In genomic region chr3:101544181-101544850, GRCh38 we compare ENCODE assay signal across 16 cellular contexts. TPM values are rescaled to one million over a fixed set of nuclear protein-coding genes. Genes with fewer than 3 reads are reported as not detected.
DNase-seq lines count a peak whose midpoint lies in the region; ATAC-seq, FAIRE-seq and TF ChIP-seq lines count a peak whose summit lies in the region.
"Had no signal": no experiment of that assay in that cellular context is flagged by ENCODE, and none has a peak within 500 bp of the region (broad histone marks: within the 10 kb centered on the region; RNA-seq: fewer than 3 reads in every experiment).

No MANE protein-coding gene starts in this region.

- H3K27me3 ChIP-seq in BE2C (no peaks in the 10 kb centered on the region), WERI-Rb-1 (ENCODE audit: insufficient read depth, low read depth, severe bottlenecking) (no peaks in the 10 kb centered on the region), H1 (replicated peaks in 1 of 4; ENCODE audit: control insufficient read depth in 3 of 4, extremely low read depth in 1 of 4, insufficient read depth in 3 of 4, low read length in 3 of 4) (no peaks in the 10 kb centered on the region), dorsolateral prefrontal cortex (peaks cover 0 to 7% (median 0%) of the 10 kb centered on the region in 45 donors)
- H3K27me3 ChIP-seq in CD8-positive, alpha-beta T cell (ENCODE audit: insufficient read depth, low read length): no peaks in the 10 kb centered on the region
- H3K27me3 ChIP-seq: ovary, suprapubic skin had no signal

- no peaks in the 10 kb centered on the region for H3K79me2 ChIP-seq in H1 (ENCODE audit: control insufficient read depth in 1 of 2, insufficient read depth in 2 of 2, low read length in 2 of 2)

- H3K14ac ChIP-seq in H1 (ENCODE audit: insufficient read length): no peak overlapping the region

- H3K4me1 Mint-ChIP-seq in CD8-positive, alpha-beta T cell (ENCODE audit: low read depth): peaks cover 33% of the 10 kb centered on the region

- intact Hi-C loops in CD8-positive, alpha-beta T cell (cut with DNase I, micrococcal nuclease): no loop called here
- intact Hi-C loops in dorsolateral prefrontal cortex (cut with DNase I): no loop called here

- FAIRE-seq in H1 (lab: Jason Lieb, UNC): no peak
- no peak for FAIRE-seq in H54 (lab: Jason Lieb, UNC)

- H3K4me1 ChIP-seq in BE2C: no peaks in the 10 kb centered on the region
- peaks cover 31% of the 10 kb centered on the region for H3K4me1 ChIP-seq in CD8-positive, alpha-beta T cell (ENCODE audit: insufficient read depth, low read length)
- peaks cover 0 to 7% (median 2%) of the 10 kb centered on the region in 4 experiments; a peak in 2 of 7 replicates for H3K4me1 ChIP-seq in H1 (replicated peaks in 1 of 4; ENCODE audit: control insufficient read depth in 3 of 4, insufficient read depth in 4 of 4, low read length in 3 of 4)
- H3K4me1 ChIP-seq: suprapubic skin had no signal

- H4K20me1 ChIP-seq in H1 (replicated peaks in 1 of 2; ENCODE audit: control insufficient read depth in 1 of 2, insufficient read depth in 2 of 2, low read length in 2 of 2): no peaks in the 10 kb centered on the region

- H2BK120ac ChIP-seq in H1 (replicated peaks; ENCODE audit: low read depth, low read length): no peak overlapping the region

- CTCF ChIA-PET in CD8-positive, alpha-beta T cell (lab: Charles Lee): interaction anchor here (0.6 to 1.5 kb wide), 2 partner anchors 14 to 31 kb away, joined by 3 to 5 read pairs; partner anchors contain the start of gene SENP7
- CTCF ChIA-PET in H1 (lab: Charles Lee; ENCODE audit: partially characterized antibody): interaction anchor here (0.6 to 1.7 kb wide), 6 partner anchors 9 to 389 kb away, joined by 3 to 5 read pairs (median 4); partner anchors contain the start of gene TRMT10C

- H3K36me3 Mint-ChIP-seq in CD8-positive, alpha-beta T cell: no peaks in the 10 kb centered on the region

- TF ChIP-seq POLR2A in H1 (IDR thresholded peaks at IDR 0.05; ENCODE audit: control extremely low read depth in 1 of 2, low read depth in 2 of 2, low read length in 2 of 2) (no peak), H54 (IDR thresholded peaks at IDR 0.05; ENCODE audit: low read depth, low read length) (no peak)

- WGBS in H1 (ENCODE audit: extremely low coverage in 1 of 2, insufficient coverage in 1 of 2, insufficient read length in 1 of 2, insufficient replicate concordance in 2 of 2, low coverage in 1 of 2, low lambda C conversion rate in 2 of 2, missing lambda C conversion rate in 1 of 2), 2 experiments: 73% methylated on average over 1 of the region's 1 CpG; no CpG with 5 or more reads in 1 of the 2 experiments

- H3K4ac ChIP-seq in H1 (replicated peaks; ENCODE audit: insufficient read length, low read depth, low read length): no peak overlapping the region

- peak overlapping the region; percentile 81 for H3K27ac Mint-ChIP-seq in CD8-positive, alpha-beta T cell

- H2AFZ ChIP-seq in H1 (ENCODE audit: low read length): no peak overlapping the region

- no peak overlapping the region for H3K4me3 ChIP-seq in BE2C (ENCODE audit: low read depth, low read length)
- H3K4me3 ChIP-seq in CD8-positive, alpha-beta T cell (ENCODE audit: low read depth, low read length): no peak overlapping the region
- H3K4me3 ChIP-seq in WERI-Rb-1 (ENCODE audit: low read depth, low read length): no peak overlapping the region
- no peak overlapping the region for H3K4me3 ChIP-seq in H1 (ENCODE audit: extremely low read depth in 1 of 4, insufficient read depth in 2 of 4, low read depth in 3 of 4, low read length in 4 of 4)
- no peak overlapping the region for H3K4me3 ChIP-seq in dorsolateral prefrontal cortex
- H3K4me3 ChIP-seq: ovary, suprapubic skin had no signal

- H4K8ac ChIP-seq in H1 (ENCODE audit: extremely low read depth, insufficient read depth, low read length): no peak overlapping the region

- no peak overlapping the region for H3K23ac ChIP-seq in H1 (ENCODE audit: insufficient read length)

- H2AK5ac ChIP-seq in H1 (ENCODE audit: low read depth, low read length): no peak overlapping the region

- DNase-seq in BE2C (no peak), WERI-Rb-1 (no peak), H1 (ENCODE audit: low read depth in 1 of 2, low spot score in 2 of 2) (no peak), H54 (ENCODE audit: insufficient read length, low spot score) (no peak), NCI-H187 (lab: John Stamatoyannopoulos, UW) (no peak), dorsolateral prefrontal cortex (no peak)
- DNase-seq in CD8-positive, alpha-beta T cell: no peak
- DNase-seq: activated CD4-positive, CD25-positive, alpha-beta regulatory T cell treated with anti-CD3 and anti-CD28 coated beads, Interleukin-2, amount 50 U/mL, for 72 hours; GF-D8; H7; NCI-H2029 treated with DMSO at 0.1 percent for 48 hours; ovary; SK-N-SH; stimulated activated CD4-positive, alpha-beta T cell treated with anti-CD3 and anti-CD28 coated beads, Interleukin-12 subunit alpha, Interleukin-12 subunit beta, amount 100 ng/mL, for 4 hours had no signal

- H3K9me3 Mint-ChIP-seq in CD8-positive, alpha-beta T cell: peaks cover 3% of the 10 kb centered on the region

- no peaks in the 10 kb centered on the region for H3K23me2 ChIP-seq in H1 (ENCODE audit: low read depth, low read length)

- POLR2A ChIA-PET in CD8-positive, alpha-beta T cell (lab: Charles Lee): interaction anchor here (0.7 to 1.9 kb wide), 4 partner anchors 16 to 33 kb away, joined by 3 to 11 read pairs (median 7); partner anchors contain the start of gene SENP7
- POLR2A ChIA-PET in H1 (lab: Charles Lee; ENCODE audit: partially characterized antibody): no interaction called here

- H2BK20ac ChIP-seq in H1 (ENCODE audit: low read length): no peak overlapping the region

- H3K9me3 ChIP-seq in BE2C (no peaks in the 10 kb centered on the region; the same call in 1 of the 2 replicates), WERI-Rb-1 (ENCODE audit: severe bottlenecking) (no peaks in the 10 kb centered on the region), H1 (ENCODE audit: insufficient read depth in 2 of 2, low read depth in 1 of 2, low read length in 1 of 2) (peaks cover 10 to 19% of the 10 kb centered on the region in 2 experiments; a peak in 3 of 4 replicates)
- H3K9me3 ChIP-seq in CD8-positive, alpha-beta T cell (ENCODE audit: low read length): no peaks in the 10 kb centered on the region
- H3K9me3 ChIP-seq: ovary, SK-N-SH, suprapubic skin had no signal

- H3K9ac ChIP-seq in H1 (replicated peaks in 1 of 4; ENCODE audit: extremely low read depth in 1 of 4, low read depth in 3 of 4, low read length in 3 of 4): no peak overlapping the region
- H3K9ac ChIP-seq: SK-N-SH had no signal

- no peak overlapping the region for H2BK12ac ChIP-seq in H1 (ENCODE audit: low read depth, low read length)

- no peak overlapping the region for H2BK5ac ChIP-seq in H1 (ENCODE audit: low read depth, low read length)

- H3K56ac ChIP-seq in H1 (replicated peaks; ENCODE audit: insufficient read length, low read depth, low read length): no peak overlapping the region

- H3K27me3 Mint-ChIP-seq in CD8-positive, alpha-beta T cell (ENCODE audit: low read depth): no peaks in the 10 kb centered on the region

- ATAC-seq in CD8-positive, alpha-beta T cell: peak; percentile 65
- ATAC-seq in GM18907 (IDR thresholded peaks at IDR 0.05; ENCODE audit: unreplicated experiment): no peak

- TF ChIP-seq EP300 in H1 (IDR thresholded peaks at IDR 0.05; ENCODE audit: borderline replicate concordance in 1 of 2, low read depth in 2 of 2, low read length in 2 of 2): no peak

- no peak overlapping the region for H3K4me2 ChIP-seq in H1 (ENCODE audit: insufficient read depth in 1 of 2, low read depth in 2 of 2, low read length in 2 of 2)
- H3K4me2 ChIP-seq: SK-N-SH had no signal

- H3K4me3 Mint-ChIP-seq in CD8-positive, alpha-beta T cell: peak overlapping the region; percentile 0

- no peak overlapping the region for H4K91ac ChIP-seq in H1 (replicated peaks; ENCODE audit: insufficient read length, low read length)

- H2BK15ac ChIP-seq in H1 (ENCODE audit: low read length): no peak overlapping the region

- no peak overlapping the region for H4K5ac ChIP-seq in H1 (ENCODE audit: insufficient read length, low read depth, low read length)

- H3K36me3 ChIP-seq in BE2C: no peaks in the 10 kb centered on the region
- H3K36me3 ChIP-seq in CD8-positive, alpha-beta T cell (ENCODE audit: insufficient read depth, low read length): no peaks in the 10 kb centered on the region
- no peaks in the 10 kb centered on the region for H3K36me3 ChIP-seq in WERI-Rb-1
- H3K36me3 ChIP-seq in H1 (ENCODE audit: control insufficient read depth in 2 of 4, insufficient read depth in 4 of 4, low read length in 3 of 4): no peaks in the 10 kb centered on the region
- H3K36me3 ChIP-seq: ovary, suprapubic skin had no signal

- TF ChIP-seq CTCF in BE2C (IDR thresholded peaks at IDR 0.05; ENCODE audit: low read depth, low read length): peak; percentile 21; the same call in 1 of the 2 replicates
- no peak for TF ChIP-seq CTCF in CD8-positive, alpha-beta T cell (IDR thresholded peaks at IDR 0.05)
- TF ChIP-seq CTCF in WERI-Rb-1 (IDR thresholded peaks at IDR 0.05; ENCODE audit: low read depth, low read length): 0 out of 2 replicates have a peak, but pooled peaks have one; percentile 7
- TF ChIP-seq CTCF in H1 (IDR thresholded peaks at IDR 0.05; ENCODE audit: control extremely low read depth in 1 of 3, insufficient read depth in 1 of 3, low read depth in 1 of 3, low read length in 3 of 3): peak in 2 of 3 experiments; percentile 11 to 29; a peak in 2 of 4 replicates
- TF ChIP-seq CTCF in dorsolateral prefrontal cortex (IDR thresholded peaks at IDR 0.05 in 54 of 56, conservative IDR thresholded peaks at IDR 0.05 in 2 of 56; ENCODE audit: low read depth in 1 of 56, partially characterized antibody in 56 of 56): no peak

- no peak overlapping the region for H3K27ac ChIP-seq in CD8-positive, alpha-beta T cell (ENCODE audit: low read depth, low read length)
- H3K27ac ChIP-seq in WERI-Rb-1: no peak overlapping the region
- no peak overlapping the region for H3K27ac ChIP-seq in H1 (ENCODE audit: low read depth, low read length)
- no peak overlapping the region for H3K27ac ChIP-seq in dorsolateral prefrontal cortex
- H3K27ac ChIP-seq: ovary, suprapubic skin had no signal

- peak; percentile 46 to 57 for TF ChIP-seq RAD21 in H1 (IDR thresholded peaks at IDR 0.05 in 1 of 2, conservative IDR thresholded peaks at IDR 0.05 in 1 of 2; ENCODE audit: low read depth in 2 of 2, low read length in 2 of 2)

- no peak overlapping the region for H3K18ac ChIP-seq in H1 (ENCODE audit: extremely low read depth, low read length)

- no peaks in the 10 kb centered on the region for H3K79me1 ChIP-seq in H1 (ENCODE audit: low read depth, low read length)

RNA-seq across cellular contexts. Expression of gene TRMT10C, which starts 17.4 kb away (rescaled TPM):
- polyA plus RNA-seq in BE2C (2012; ENCODE audit: insufficient read depth, insufficient read length, low read depth): 63.4 TPM
- total RNA-seq in CD8-positive, alpha-beta T cell: 10 to 100 TPM; 41.5 to 44.0 TPM
- total RNA-seq in H1 (2021; fragmentation: NEBNext Ultra II Directional; extraction: Animal tissue kit (Norgen Biotek cat#: 25700)): 49.4 and 55.9 TPM in 2 replicates
- polyA plus RNA-seq in H1 (2011; rRNA removed): 22.3 and 27.4 TPM in 2 replicates
- 26.7 TPM for polyA plus RNA-seq in H1 (2011; cell fraction: cytosol; rRNA removed)
- polyA plus RNA-seq in H1 (2011; cell fraction: nucleus; rRNA removed): 9.4 TPM
- polyA plus RNA-seq in H1 (2012, experiment 1 of 2): 24.3 to 54.2 TPM (median 27.3 TPM) in 4 replicates
- 4.7 TPM for polyA plus RNA-seq in H1 (2012, experiment 2 of 2)
- 71.6 TPM for polyA plus RNA-seq in H1 (2013, experiment 1 of 2)
- 67.6 TPM for polyA plus RNA-seq in H1 (2013, experiment 2 of 2)
- polyA minus RNA-seq in H1 (2011; rRNA and poly(A)+ RNA removed): 15.6 and 21.5 TPM in 2 replicates
- 19.5 TPM for polyA minus RNA-seq in H1 (2011; cell fraction: cytosol; rRNA and poly(A)+ RNA removed)
- polyA minus RNA-seq in H1 (2011; cell fraction: nucleus; rRNA and poly(A)+ RNA removed): 19.5 TPM
- 10 to 100 TPM in 119 of 120 experiments, 1 to 10 TPM in 1; 8.7 to 26.3 (median 18.7) TPM for total RNA-seq in dorsolateral prefrontal cortex

RNA-seq across cellular contexts. Expression of gene PCNP, which starts 29.7 kb away (rescaled TPM):
- polyA plus RNA-seq in BE2C (2012; ENCODE audit: insufficient read depth, insufficient read length, low read depth): 256 TPM
- total RNA-seq in CD8-positive, alpha-beta T cell: 100 to 1,000 TPM; 175 to 189 TPM
- total RNA-seq in H1 (2021; fragmentation: NEBNext Ultra II Directional; extraction: Animal tissue kit (Norgen Biotek cat#: 25700)): 188 and 192 TPM in 2 replicates
- 16.4 and 29.1 TPM in 2 replicates for polyA plus RNA-seq in H1 (2011; rRNA removed)
- polyA plus RNA-seq in H1 (2011; cell fraction: cytosol; rRNA removed): 52.1 TPM
- 8.5 TPM for polyA plus RNA-seq in H1 (2011; cell fraction: nucleus; rRNA removed)
- polyA plus RNA-seq in H1 (2012, experiment 1 of 2): 86.8 to 152 TPM (median 95.0 TPM) in 4 replicates
- 13.8 TPM for polyA plus RNA-seq in H1 (2012, experiment 2 of 2)
- polyA plus RNA-seq in H1 (2013, experiment 1 of 2): 85.8 TPM
- 85.5 TPM for polyA plus RNA-seq in H1 (2013, experiment 2 of 2)
- 17.0 and 18.0 TPM in 2 replicates for polyA minus RNA-seq in H1 (2011; rRNA and poly(A)+ RNA removed)
- polyA minus RNA-seq in H1 (2011; cell fraction: cytosol; rRNA and poly(A)+ RNA removed): 21.3 TPM
- 23.9 TPM for polyA minus RNA-seq in H1 (2011; cell fraction: nucleus; rRNA and poly(A)+ RNA removed)
- 100 to 1,000 TPM; 121 to 220 (median 176) TPM for total RNA-seq in dorsolateral prefrontal cortex

RNA-seq across cellular contexts. Expression of gene SENP7, which starts 31.3 kb away (rescaled TPM):
- polyA plus RNA-seq in BE2C (2012; ENCODE audit: insufficient read depth, insufficient read length, low read depth): 4.4 TPM
- total RNA-seq in CD8-positive, alpha-beta T cell: 10 to 100 TPM; 28.3 to 29.1 TPM
- total RNA-seq in H1 (2021; fragmentation: NEBNext Ultra II Directional; extraction: Animal tissue kit (Norgen Biotek cat#: 25700)): 6.5 and 7.8 TPM in 2 replicates
- 1.6 and 2.8 TPM in 2 replicates for polyA plus RNA-seq in H1 (2011; rRNA removed)
- polyA plus RNA-seq in H1 (2011; cell fraction: cytosol; rRNA removed): 5.1 TPM
- polyA plus RNA-seq in H1 (2011; cell fraction: nucleus; rRNA removed): 7.3 TPM
- polyA plus RNA-seq in H1 (2012, experiment 1 of 2): 3.3 to 6.8 TPM (median 4.5 TPM) in 4 replicates
- 0.39 TPM for polyA plus RNA-seq in H1 (2012, experiment 2 of 2)
- polyA plus RNA-seq in H1 (2013, experiment 1 of 2): 6.7 TPM
- polyA plus RNA-seq in H1 (2013, experiment 2 of 2): 5.7 TPM
- 11.0 and 18.8 TPM in 2 replicates for polyA minus RNA-seq in H1 (2011; rRNA and poly(A)+ RNA removed)
- 7.0 TPM for polyA minus RNA-seq in H1 (2011; cell fraction: cytosol; rRNA and poly(A)+ RNA removed)
- 37.0 TPM for polyA minus RNA-seq in H1 (2011; cell fraction: nucleus; rRNA and poly(A)+ RNA removed)
- 10 to 100 TPM; 16.3 to 38.9 (median 28.5) TPM for total RNA-seq in dorsolateral prefrontal cortex

Comparison
In these comparisons a context has a peak if more than half of its experiments do, and no peak if none do; other contexts are left out.
1. CTCF ChIP-seq: peak in BE2C (single experiment), WERI-Rb-1 (single experiment) and H1 (2 of 3); none in CD8-positive, alpha-beta T cell (single experiment) and dorsolateral prefrontal cortex (0 of 56).